In genomic region chr1:17539202-17539525, GRCh38 we compare ENCODE assay signal across 8 cellular contexts. TPM values are rescaled to one million over a fixed set of nuclear protein-coding genes. Genes with fewer than 3 reads are reported as not detected.
DNase-seq lines count a peak whose midpoint lies in the region; ATAC-seq lines count a peak whose summit lies in the region.

No MANE protein-coding gene starts in this region.

- H3K4me3 ChIP-seq in GM23248 (peak overlapping the region; percentile 66), iPS-11a (ENCODE audit: low read depth, low read length) (peak overlapping the region; percentile 39), skeletal muscle satellite cell (ENCODE audit: low read length) (peak overlapping the region; percentile 66)

- no peak overlapping the region for H3K27ac ChIP-seq in GM23248

- H3K36me3 ChIP-seq in GM23248 (ENCODE audit: low read depth): no peaks in the 10 kb centered on the region
- no peaks in the 10 kb centered on the region for H3K36me3 ChIP-seq in skeletal muscle satellite cell (ENCODE audit: insufficient read depth, low read length)

- no peaks in the 10 kb centered on the region for H3K9me3 Mint-ChIP-seq in activated naive CD8-positive, alpha-beta T cell treated with anti-CD3 and anti-CD28 coated beads, Interleukin-2, amount 10 ng/mL, durations not matched to agents 7 days and 5 days

- H3K9ac ChIP-seq in GM23248: peak overlapping the region; percentile 73
- H3K9ac ChIP-seq in skeletal muscle satellite cell (ENCODE audit: low read depth, low read length): peak overlapping the region; percentile 72

- H3K36me3 Mint-ChIP-seq in activated naive CD8-positive, alpha-beta T cell treated with anti-CD3 and anti-CD28 coated beads, Interleukin-2, amount 10 ng/mL, durations not matched to agents 7 days and 5 days: no peaks in the 10 kb centered on the region

- 10 to 12% methylated on average over 10 to 20 of the region's 20 CpGs for WGBS in GM23248 (ENCODE audit: low coverage in 1 of 2, low lambda C conversion rate in 2 of 2, missing lambda C conversion rate in 2 of 2), 2 experiments

- H3K4me2 ChIP-seq in GM23248 (ENCODE audit: unreplicated experiment): peak overlapping the region; percentile 62
- peak overlapping the region; percentile 83 for H3K4me2 ChIP-seq in skeletal muscle satellite cell (ENCODE audit: low read length)

- DNase-seq in GM23248 (no peak), RKO (ENCODE audit: low spot score) (no peak), HK-2 (ENCODE audit: unreplicated experiment) (no peak)
- no peak for DNase-seq in activated naive CD8-positive, alpha-beta T cell treated with anti-CD3 and anti-CD28 coated beads, Interleukin-2, amount 10 ng/mL, durations not matched to agents 7 days and 5 days

- peaks cover 38% of the 10 kb centered on the region for H3K79me2 ChIP-seq in GM23248 (ENCODE audit: insufficient read depth)

- no peaks in the 10 kb centered on the region for H3K9me3 ChIP-seq in GM23248 (ENCODE audit: low read depth)
- H3K9me3 ChIP-seq in skeletal muscle satellite cell (replicated peaks; ENCODE audit: low read length): no peaks in the 10 kb centered on the region

- H3K27me3 ChIP-seq in GM23248 (replicated peaks; ENCODE audit: insufficient read depth): no peaks in the 10 kb centered on the region
- no peaks in the 10 kb centered on the region for H3K27me3 ChIP-seq in skeletal muscle satellite cell (ENCODE audit: control insufficient read depth, insufficient read depth, low read length)

- H3K27ac Mint-ChIP-seq in activated naive CD8-positive, alpha-beta T cell treated with anti-CD3 and anti-CD28 coated beads, Interleukin-2, amount 10 ng/mL, durations not matched to agents 7 days and 5 days: no peak overlapping the region

- no peak for ATAC-seq in activated naive CD8-positive, alpha-beta T cell treated with anti-CD3 and anti-CD28 coated beads, Interleukin-2, amount 10 ng/mL, durations not matched to agents 7 days and 5 days (ENCODE audit: low read depth)
- ATAC-seq in HG03442 (IDR thresholded peaks at IDR 0.05; ENCODE audit: unreplicated experiment) (no peak), HG03460 (IDR thresholded peaks at IDR 0.05; ENCODE audit: unreplicated experiment) (no peak)

- peaks cover 5% of the 10 kb centered on the region; the same call in 1 of the 2 replicates for H3F3A ChIP-seq in GM23248 (ENCODE audit: insufficient read depth)

- POLR2A ChIA-PET in activated naive CD8-positive, alpha-beta T cell treated with anti-CD3 and anti-CD28 coated beads, Interleukin-2, amount 10 ng/mL, durations not matched to agents 7 days and 5 days (lab: Charles Lee): interaction anchor here (0.6 kb wide), 1 partner anchor 71 kb away, joined by 3 read pairs; no protein-coding TSS in a partner anchor

- peak overlapping the region; percentile 70 for H2AFZ ChIP-seq in GM23248

- in situ Hi-C loops in GM23248 (cut with MboI): no loop called here

- peak overlapping the region; percentile 56 for H3K4me3 Mint-ChIP-seq in activated naive CD8-positive, alpha-beta T cell treated with anti-CD3 and anti-CD28 coated beads, Interleukin-2, amount 10 ng/mL, durations not matched to agents 7 days and 5 days

- peaks cover 44% of the 10 kb centered on the region for H3K27me3 Mint-ChIP-seq in activated naive CD8-positive, alpha-beta T cell treated with anti-CD3 and anti-CD28 coated beads, Interleukin-2, amount 10 ng/mL, durations not matched to agents 7 days and 5 days

- no peaks in the 10 kb centered on the region for H4K20me1 ChIP-seq in GM23248 (ENCODE audit: insufficient read depth)

- peaks cover 8% of the 10 kb centered on the region for H3K4me1 Mint-ChIP-seq in activated naive CD8-positive, alpha-beta T cell treated with anti-CD3 and anti-CD28 coated beads, Interleukin-2, amount 10 ng/mL, durations not matched to agents 7 days and 5 days

- H3K9me2 ChIP-seq in GM23248 (ENCODE audit: insufficient read depth): no peaks in the 10 kb centered on the region

- peaks cover 5% of the 10 kb centered on the region; the same call in 1 of the 2 replicates for H3K4me1 ChIP-seq in GM23248 (ENCODE audit: insufficient read depth)
- H3K4me1 ChIP-seq in skeletal muscle satellite cell (ENCODE audit: control insufficient read depth, insufficient read depth, low read length): peaks cover 21% of the 10 kb centered on the region

RNA-seq across cellular contexts. Expression of gene ARHGEF10L, which starts 0.3 kb away (rescaled TPM):
- total RNA-seq in GM23248 (2014; rRNA removed; shearing (Covaris generic)): 16.1 and 19.3 TPM in 2 replicates
- polyA plus RNA-seq in GM23248 (2016; fragmentation: Nextera tagmentation; extraction: Ambion mirVana): 6.0 TPM in 2 replicates
- under 1 TPM; 0.39 to 0.48 TPM for total RNA-seq in activated naive CD8-positive, alpha-beta T cell treated with anti-CD3 and anti-CD28 coated beads, Interleukin-2, amount 10 ng/mL, durations not matched to agents 7 days and 5 days
- total RNA-seq in skeletal muscle satellite cell (2012; rRNA removed): 11.9 and 14.4 TPM in 2 replicates

Comparison
In these comparisons a context has a peak if more than half of its experiments do, and no peak if none do; other contexts are left out.
1. RNA of gene ARHGEF10L, which starts 0.3 kb away (total RNA-seq): 16.1 to 19.3 TPM in GM23248; 0.39 to 0.48 TPM in activated naive CD8-positive, alpha-beta T cell treated with anti-CD3 and anti-CD28 coated beads, Interleukin-2, amount 10 ng/mL, durations not matched to agents 7 days and 5 days; every median in the first group is over 10 times any median in the second.
2. Peak in every context shown above with its lines, with median percentiles within 50 percentile points of each other: H3K4me3 ChIP-seq.